2 cellular contexts compared by ENCODE assay signal in the genomic region with DNA sequence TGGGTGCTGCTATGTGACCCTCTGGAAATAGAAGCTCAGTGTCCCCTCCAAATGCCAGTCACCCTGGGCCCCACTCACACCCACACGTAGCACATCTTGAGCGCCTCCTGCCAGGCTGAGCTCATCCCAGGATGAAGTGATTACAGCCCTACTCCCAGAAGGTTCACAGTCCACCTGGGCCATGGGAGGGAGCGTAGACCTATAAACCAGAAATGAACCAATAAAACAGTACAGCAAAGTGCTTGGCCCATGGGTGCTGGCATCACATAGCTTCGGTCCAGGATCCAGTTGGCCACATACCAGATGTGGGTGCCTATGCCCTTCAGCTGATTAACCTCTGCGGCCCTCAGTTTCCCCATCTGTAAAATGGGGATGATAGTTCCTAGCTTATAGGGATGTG.
A peak's percentile ranks its signal among the peaks of the same experiment; 100 is the strongest.
TF ChIP-seq lines count a peak whose summit lies in the region.

No MANE protein-coding gene starts in this region.

TF ChIP-seq in GM23338, 12 proteins besides CTCF, POLR2A, EP300 and RAD21:
- TF ChIP-seq EZH2 (IDR thresholded peaks at IDR 0.05; ENCODE audit: low read depth, unreplicated experiment) (no peak), ZNF331 (CRISPR knock-in tag; IDR thresholded peaks at IDR 0.05; ENCODE audit: low read depth) (no peak)

TF ChIP-seq in HepG2, 621 proteins besides CTCF, POLR2A, EP300 and RAD21:
- peak; percentile 89 for TF ChIP-seq ZNF629 (CRISPR knock-in tag; conservative IDR thresholded peaks at IDR 0.05)
- TF ChIP-seq, protein P1, sequence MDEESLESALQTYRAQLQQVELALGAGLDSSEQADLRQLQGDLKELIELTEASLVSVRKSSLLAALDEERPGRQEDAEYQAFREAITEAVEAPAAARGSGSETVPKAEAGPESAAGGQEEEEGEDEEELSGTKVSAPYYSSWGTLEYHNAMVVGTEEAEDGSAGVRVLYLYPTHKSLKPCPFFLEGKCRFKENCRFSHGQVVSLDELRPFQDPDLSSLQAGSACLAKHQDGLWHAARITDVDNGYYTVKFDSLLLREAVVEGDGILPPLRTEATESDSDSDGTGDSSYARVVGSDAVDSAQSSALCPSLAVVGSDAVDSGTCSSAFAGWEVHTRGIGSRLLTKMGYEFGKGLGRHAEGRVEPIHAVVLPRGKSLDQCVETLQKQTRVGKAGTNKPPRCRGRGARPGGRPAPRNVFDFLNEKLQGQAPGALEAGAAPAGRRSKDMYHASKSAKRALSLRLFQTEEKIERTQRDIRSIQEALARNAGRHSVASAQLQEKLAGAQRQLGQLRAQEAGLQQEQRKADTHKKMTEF (CRISPR knock-in tag; IDR thresholded peaks at IDR 0.05), result no peak
- TF ChIP-seq ZMYM3 (CRISPR knock-in tag; IDR thresholded peaks at IDR 0.05), result peak; percentile 30; the same call in 1 of the 2 replicates
- no peak for TF ChIP-seq FOSL2 (CRISPR knock-in tag; IDR thresholded peaks at IDR 0.05)
- no peak for TF ChIP-seq TBX2 (CRISPR knock-in tag; IDR thresholded peaks at IDR 0.05; ENCODE audit: borderline replicate concordance)
- no peak for TF ChIP-seq RARG (CRISPR knock-in tag; IDR thresholded peaks at IDR 0.05; ENCODE audit: low read depth)
- TF ChIP-seq, protein P2, sequence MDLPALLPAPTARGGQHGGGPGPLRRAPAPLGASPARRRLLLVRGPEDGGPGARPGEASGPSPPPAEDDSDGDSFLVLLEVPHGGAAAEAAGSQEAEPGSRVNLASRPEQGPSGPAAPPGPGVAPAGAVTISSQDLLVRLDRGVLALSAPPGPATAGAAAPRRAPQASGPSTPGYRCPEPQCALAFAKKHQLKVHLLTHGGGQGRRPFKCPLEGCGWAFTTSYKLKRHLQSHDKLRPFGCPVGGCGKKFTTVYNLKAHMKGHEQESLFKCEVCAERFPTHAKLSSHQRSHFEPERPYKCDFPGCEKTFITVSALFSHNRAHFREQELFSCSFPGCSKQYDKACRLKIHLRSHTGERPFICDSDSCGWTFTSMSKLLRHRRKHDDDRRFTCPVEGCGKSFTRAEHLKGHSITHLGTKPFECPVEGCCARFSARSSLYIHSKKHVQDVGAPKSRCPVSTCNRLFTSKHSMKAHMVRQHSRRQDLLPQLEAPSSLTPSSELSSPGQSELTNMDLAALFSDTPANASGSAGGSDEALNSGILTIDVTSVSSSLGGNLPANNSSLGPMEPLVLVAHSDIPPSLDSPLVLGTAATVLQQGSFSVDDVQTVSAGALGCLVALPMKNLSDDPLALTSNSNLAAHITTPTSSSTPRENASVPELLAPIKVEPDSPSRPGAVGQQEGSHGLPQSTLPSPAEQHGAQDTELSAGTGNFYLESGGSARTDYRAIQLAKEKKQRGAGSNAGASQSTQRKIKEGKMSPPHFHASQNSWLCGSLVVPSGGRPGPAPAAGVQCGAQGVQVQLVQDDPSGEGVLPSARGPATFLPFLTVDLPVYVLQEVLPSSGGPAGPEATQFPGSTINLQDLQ (CRISPR knock-in tag; IDR thresholded peaks at IDR 0.05), result no peak
- TF ChIP-seq ZBTB37 (CRISPR knock-in tag; IDR thresholded peaks at IDR 0.05), result no peak
- no peak for TF ChIP-seq HNRNPH1 (optimal IDR thresholded peaks at IDR 0.05; ENCODE audit: low read depth, low read length)
- no peak for TF ChIP-seq TOPORS (CRISPR knock-in tag; IDR thresholded peaks at IDR 0.05)
- TF ChIP-seq HNF4G (IDR thresholded peaks at IDR 0.05; ENCODE audit: borderline replicate concordance, low read depth, low read length), result no peak
- no peak for TF ChIP-seq HNF4G (CRISPR knock-in tag; IDR thresholded peaks at IDR 0.05; ENCODE audit: borderline replicate concordance, low read depth)
- peak; percentile 60; the same call in 1 of the 2 replicates for TF ChIP-seq CHD4 (IDR thresholded peaks at IDR 0.05; ENCODE audit: borderline replicate concordance, low read length)
